Comparison of ENCODE assay signal across 8 cellular contexts in genomic region chr7:99473315-99473596, GRCh38. TPM values are rescaled to one million over a fixed set of nuclear protein-coding genes. Genes with fewer than 3 reads are reported as not detected.
A peak's percentile ranks its signal among the peaks of the same experiment; 100 is the strongest.
DNase-seq lines count a peak whose midpoint lies in the region; ATAC-seq lines count a peak whose summit lies in the region.

No MANE protein-coding gene starts in this region.

- peaks cover 3% of the 10 kb centered on the region for H3K4me1 ChIP-seq in effector memory CD4-positive, alpha-beta T cell (ENCODE audit: control insufficient read depth, insufficient read depth, low read length, poor library complexity, severe bottlenecking)
- H3K4me1 ChIP-seq in mononuclear cell (ENCODE audit: insufficient read depth, low read length) (peaks cover 22% of the 10 kb centered on the region), aorta (ENCODE audit: control insufficient read depth in 1 of 2, insufficient read depth in 2 of 2, low read length in 2 of 2) (no peaks in the 10 kb centered on the region)

- no peaks in the 10 kb centered on the region for H3K27me3 Mint-ChIP-seq in activated CD4-positive, alpha-beta T cell treated with anti-CD3 and anti-CD28 coated beads for 36 hours

- peak overlapping the region; percentile 73 for H3K27ac ChIP-seq in effector memory CD4-positive, alpha-beta T cell (ENCODE audit: insufficient read depth, low read length, poor library complexity, severe bottlenecking)
- H3K27ac ChIP-seq in aorta (ENCODE audit: low read depth in 1 of 2, low read length in 2 of 2), result no peak overlapping the region

- WGBS in aorta, 2 donors, result 2 to 3% methylated on average over 7 of the region's 7 CpGs

- intact Hi-C loops in activated CD4-positive, alpha-beta T cell treated with anti-CD3 and anti-CD28 coated beads for 36 hours (cut with DNase I, micrococcal nuclease), result loop anchor here (2.0 kb wide), 2 partner anchors 34 to 86 kb away; partner anchors contain the start of genes CPSF4 (in 1 of the 2), PTCD1 (in 1 of the 2) and ZNF655 (in 1 of the 2)
- intact Hi-C loops in aorta (cut with DNase I), result no loop called here

- CTCF ChIA-PET in activated CD4-positive, alpha-beta T cell treated with anti-CD3 and anti-CD28 coated beads for 36 hours (lab: Charles Lee), result interaction anchor here (0.5 to 0.7 kb wide), 4 partner anchors 13 to 971 kb away, joined by 3 read pairs; partner anchors contain the start of gene ZKSCAN5

- H3K4me3 ChIP-seq in effector memory CD4-positive, alpha-beta T cell (ENCODE audit: insufficient read depth, low read depth, low read length, poor library complexity, severe bottlenecking), result peak overlapping the region; percentile 84
- peak overlapping the region; percentile 65 for H3K4me3 ChIP-seq in mononuclear cell (ENCODE audit: low read length)
- H3K4me3 ChIP-seq in aorta (ENCODE audit: low read length in 2 of 2), result peak overlapping the region; percentile 6 to 56

- H3K4me3 Mint-ChIP-seq in activated CD4-positive, alpha-beta T cell treated with anti-CD3 and anti-CD28 coated beads for 36 hours, result peak overlapping the region; percentile 91

- H3K36me3 ChIP-seq in effector memory CD4-positive, alpha-beta T cell (ENCODE audit: control insufficient read depth, insufficient read depth, low read length), result no peaks in the 10 kb centered on the region
- H3K36me3 ChIP-seq in aorta (ENCODE audit: control insufficient read depth in 1 of 2, insufficient read depth in 2 of 2, low read length in 1 of 2), result peaks cover 0 to 1% of the 10 kb centered on the region in 2 donors

- DNase-seq in activated CD4-positive, alpha-beta T cell treated with anti-CD3 and anti-CD28 coated beads for 36 hours, result peak; percentile 31
- no peak for DNase-seq in activated CD4-positive, alpha-beta T cell treated with anti-CD3 and anti-CD28 coated beads, Interleukin-2, amount 50 U/mL, for 4 hours
- DNase-seq in SIG-M5 (lab: John Stamatoyannopoulos, UW) (peak; percentile 51), aorta (peak in 1 of 2 donors; percentile 40)
- DNase-seq in effector memory CD4-positive, alpha-beta T cell, result no peak

- POLR2A ChIA-PET in activated CD4-positive, alpha-beta T cell treated with anti-CD3 and anti-CD28 coated beads for 36 hours (lab: Charles Lee), result interaction anchor here (0.7 to 1.6 kb wide), 3 partner anchors 25 to 32 kb away, joined by 3 to 8 read pairs (median 4); partner anchors contain the start of gene ZKSCAN5

- H3K36me3 Mint-ChIP-seq in activated CD4-positive, alpha-beta T cell treated with anti-CD3 and anti-CD28 coated beads for 36 hours (ENCODE audit: low read depth), result peaks cover 16% of the 10 kb centered on the region

- H3K9me3 Mint-ChIP-seq in activated CD4-positive, alpha-beta T cell treated with anti-CD3 and anti-CD28 coated beads for 36 hours (ENCODE audit: low read depth), result no peaks in the 10 kb centered on the region

- H3K4me1 Mint-ChIP-seq in activated CD4-positive, alpha-beta T cell treated with anti-CD3 and anti-CD28 coated beads for 36 hours, result peaks cover 33% of the 10 kb centered on the region

- H3K27ac Mint-ChIP-seq in activated CD4-positive, alpha-beta T cell treated with anti-CD3 and anti-CD28 coated beads for 36 hours, result peak overlapping the region; percentile 96

- no peaks in the 10 kb centered on the region for H3K27me3 ChIP-seq in effector memory CD4-positive, alpha-beta T cell (replicated peaks; ENCODE audit: control insufficient read depth, insufficient read depth, low read length, poor library complexity, severe bottlenecking)
- H3K27me3 ChIP-seq in mononuclear cell (ENCODE audit: insufficient read depth, low read length) (no peaks in the 10 kb centered on the region), aorta (ENCODE audit: control insufficient read depth in 1 of 2, insufficient read depth in 2 of 2, low read length in 1 of 2) (no peaks in the 10 kb centered on the region)

- ATAC-seq in activated CD4-positive, alpha-beta T cell treated with anti-CD3 and anti-CD28 coated beads for 36 hours, result peak; percentile 8
- ATAC-seq in HG02840 (IDR thresholded peaks at IDR 0.05; ENCODE audit: low FRiP score, unreplicated experiment), result peak; percentile 1
- ATAC-seq in aorta (ENCODE audit: low FRiP score), result no peak
- no peak for ATAC-seq in GM18873 (IDR thresholded peaks at IDR 0.05; ENCODE audit: low FRiP score, unreplicated experiment)

- no peaks in the 10 kb centered on the region for H3K9me3 ChIP-seq in effector memory CD4-positive, alpha-beta T cell (ENCODE audit: control insufficient read depth, low read length)
- no peaks in the 10 kb centered on the region for H3K9me3 ChIP-seq in mononuclear cell (ENCODE audit: low read depth, low read length)
- no peaks in the 10 kb centered on the region for H3K9me3 ChIP-seq in aorta (ENCODE audit: control insufficient read depth, low read length)

RNA-seq across cellular contexts. Expression of gene ZNF789, which starts 0.6 kb away (rescaled TPM):
- 10 to 100 TPM; 18.2 to 18.9 TPM for total RNA-seq in activated CD4-positive, alpha-beta T cell treated with anti-CD3 and anti-CD28 coated beads for 36 hours
- total RNA-seq in mononuclear cell, result 6.1 TPM
- total RNA-seq in aorta, result 10 to 100 TPM; 10.5 to 18.2 TPM
- 10 to 100 TPM in 1 of 2 donors, 1 to 10 TPM in 1; 3.6 to 14.7 TPM for polyA plus RNA-seq in aorta

RNA-seq across cellular contexts. Expression of gene ATP5MF, which starts 7.3 kb away (rescaled TPM):
- total RNA-seq in activated CD4-positive, alpha-beta T cell treated with anti-CD3 and anti-CD28 coated beads for 36 hours, result 100 to 1,000 TPM; 342 to 386 TPM
- 130 TPM for total RNA-seq in mononuclear cell
- total RNA-seq in aorta, result 100 to 1,000 TPM; 118 to 128 TPM
- polyA plus RNA-seq in aorta, result 100 to 1,000 TPM; 457 to 973 TPM

RNA-seq across cellular contexts. Expression of gene ZNF394, which starts 26.8 kb away (rescaled TPM):
- 10 to 100 TPM; 24.8 to 26.3 TPM for total RNA-seq in activated CD4-positive, alpha-beta T cell treated with anti-CD3 and anti-CD28 coated beads for 36 hours
- total RNA-seq in mononuclear cell (198 TPM), aorta (10 to 100 TPM; 29.1 to 32.1 TPM)
- 10 to 100 TPM; 14.9 to 32.3 TPM for polyA plus RNA-seq in aorta

RNA-seq across cellular contexts. Expression of gene ZKSCAN5, which starts 31.2 kb away (rescaled TPM):
- total RNA-seq in activated CD4-positive, alpha-beta T cell treated with anti-CD3 and anti-CD28 coated beads for 36 hours, result 10 to 100 TPM; 10.1 to 12.1 TPM
- 6.3 TPM for total RNA-seq in mononuclear cell
- total RNA-seq in aorta, result 1 to 10 TPM; 7.8 to 8.9 TPM
- polyA plus RNA-seq in aorta, result 1 to 10 TPM; 2.1 to 4.1 TPM

RNA-seq across cellular contexts. Expression of gene CPSF4, which starts 34.5 kb away (rescaled TPM):
- total RNA-seq in activated CD4-positive, alpha-beta T cell treated with anti-CD3 and anti-CD28 coated beads for 36 hours, result 10 to 100 TPM; 56.1 to 57.9 TPM
- 17.4 TPM for total RNA-seq in mononuclear cell
- total RNA-seq in aorta, result 10 to 100 TPM; 30.4 to 33.6 TPM
- polyA plus RNA-seq in aorta, result 10 to 100 TPM; 24.2 to 48.9 TPM

Comparison
In these comparisons a context has a peak if more than half of its experiments do, and no peak if none do; other contexts are left out.
1. DNase-seq: peak in activated CD4-positive, alpha-beta T cell treated with anti-CD3 and anti-CD28 coated beads for 36 hours (single experiment) and SIG-M5 (single experiment); none in activated CD4-positive, alpha-beta T cell treated with anti-CD3 and anti-CD28 coated beads, Interleukin-2, amount 50 U/mL, for 4 hours (0 of 2) and effector memory CD4-positive, alpha-beta T cell (0 of 3).
2. ATAC-seq: peak in activated CD4-positive, alpha-beta T cell treated with anti-CD3 and anti-CD28 coated beads for 36 hours (single experiment) and HG02840 (single experiment); none in aorta (single experiment) and GM18873 (single experiment).
3. H3K4me3 ChIP-seq: peak in every context shown above with its lines; median percentile 84 in effector memory CD4-positive, alpha-beta T cell; 65 in mononuclear cell; 31 in aorta.
4. intact Hi-C loops: an anchor here in activated CD4-positive, alpha-beta T cell treated with anti-CD3 and anti-CD28 coated beads for 36 hours (2.0 kb wide); none called in aorta.